8 cellular contexts compared by ENCODE assay signal in genomic region chr1:21293537-21294265, GRCh38. TPM values are rescaled to one million over a fixed set of nuclear protein-coding genes. Genes with fewer than 3 reads are reported as not detected.
DNase-seq lines count a peak whose midpoint lies in the region; ATAC-seq and TF ChIP-seq lines count a peak whose summit lies in the region.

No MANE protein-coding gene starts in this region.

- WGBS in right lobe of liver (ENCODE audit: insufficient coverage, low coverage, low lambda C conversion rate, missing lambda C conversion rate), result 78% methylated on average over 7 of the region's 17 CpGs

- H3K36me3 ChIP-seq in right lobe of liver, result no peaks in the 10 kb centered on the region

- no peak overlapping the region for H3K4me3 ChIP-seq in right lobe of liver

- TF ChIP-seq POLR2A in right lobe of liver (IDR thresholded peaks at IDR 0.05), result no peak

- peak; percentile 27 for ATAC-seq in HG03280 (IDR thresholded peaks at IDR 0.05; ENCODE audit: unreplicated experiment)
- ATAC-seq in right lobe of liver, result no peak

- H3K27me3 ChIP-seq in right lobe of liver, result no peaks in the 10 kb centered on the region

- H3K4me1 ChIP-seq in right lobe of liver, result peaks cover 0 to 6% (median 0%) of the 10 kb centered on the region in 4 donors

- intact Hi-C loops in right lobe of liver (cut with DNase I), result no loop called here

- no peak for TF ChIP-seq CTCF in right lobe of liver (IDR thresholded peaks at IDR 0.05)

- peak overlapping the region in 2 of 3 donors; percentile 38 to 55 for H3K27ac ChIP-seq in right lobe of liver

- DNase-seq in GM19238 (ENCODE audit: insufficient read length, low spot score), result peak; percentile 44
- peak; percentile 58 for DNase-seq in activated CD8-positive, alpha-beta memory T cell treated with anti-CD3 and anti-CD28 coated beads, Interleukin-2, amount 50 U/mL, for 4 hours
- no peak for DNase-seq in right lobe of liver
- DNase-seq in stimulated activated CD8-positive, alpha-beta memory T cell treated with anti-CD3 and anti-CD28 coated beads, Interleukin-7, amount 100 ng/mL, for 48 hours (ENCODE audit: extremely low read depth in 1 of 2, low read depth in 1 of 2), result peak; percentile 77 to 94
- no peak for DNase-seq in D341Med (ENCODE audit: low spot score)
- DNase-seq in COLO829 (ENCODE audit: low spot score), result no peak
- DNase-seq in C1 segment of cervical spinal cord (lab: John Stamatoyannopoulos, UW), result no peak

- no peaks in the 10 kb centered on the region for H3K9me3 ChIP-seq in right lobe of liver

RNA-seq across cellular contexts. Expression of gene ECE1, which starts 3.4 kb away (rescaled TPM):
- total RNA-seq in right lobe of liver, result 10 to 100 TPM; 39.7 to 61.3 (median 43.8) TPM

Comparison
In these comparisons a context has a peak if more than half of its experiments do, and no peak if none do; other contexts are left out.
1. DNase-seq: peak in GM19238 (single experiment), activated CD8-positive, alpha-beta memory T cell treated with anti-CD3 and anti-CD28 coated beads, Interleukin-2, amount 50 U/mL, for 4 hours (single experiment) and stimulated activated CD8-positive, alpha-beta memory T cell treated with anti-CD3 and anti-CD28 coated beads, Interleukin-7, amount 100 ng/mL, for 48 hours (2 of 2); none in right lobe of liver (0 of 3), D341Med (single experiment), COLO829 (single experiment) and C1 segment of cervical spinal cord (0 of 14).